Comparison of ENCODE assay signal across 30 cellular contexts in the genomic region with DNA sequence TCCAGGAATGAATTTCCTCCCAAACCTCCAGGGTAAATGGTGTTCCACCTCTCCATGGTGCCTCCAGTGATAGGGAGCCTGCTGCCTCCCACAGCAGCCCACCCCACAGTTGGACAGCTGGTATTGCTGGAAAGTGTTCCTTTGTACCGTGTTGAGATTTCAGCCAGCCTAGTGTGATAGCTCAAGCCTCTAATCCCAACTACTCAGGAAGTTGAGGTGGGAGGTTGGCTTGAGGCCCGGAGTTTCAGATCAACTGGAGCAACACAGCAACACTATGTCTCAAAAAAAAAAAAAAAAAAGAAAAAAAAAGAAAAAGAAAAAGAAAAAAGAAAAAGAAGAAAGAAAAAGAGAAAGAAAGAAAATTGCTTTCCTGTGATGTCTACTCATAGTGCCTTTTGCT.
"Had no signal": no experiment of that assay in that cellular context is flagged by ENCODE, and none has a peak within 500 bp of the region (broad histone marks: within the 10 kb centered on the region; RNA-seq: fewer than 3 reads in every experiment).

No MANE protein-coding gene starts in this region.

- H3K4me3 ChIP-seq: psoas muscle, right lobe of liver, sigmoid colon, suprapubic skin, testis, tibial artery, transverse colon, upper lobe of right lung, uterus had no signal

- H3K9me3 ChIP-seq: neutrophil, psoas muscle, right lobe of liver, sigmoid colon, suprapubic skin, testis, tibial artery, transverse colon, upper lobe of right lung, uterus had no signal

- H3K4me1 Mint-ChIP-seq: stimulated activated memory B cell treated with anti-CD40 and anti-IgM and Interleukin-4, amounts not matched to agents 10 μg/mL and 1 μg/mL and 100 μg/mL, for 72 hours; stimulated activated naive CD8-positive, alpha-beta T cell treated with anti-CD3 and anti-CD28 coated beads, Interleukin-15, amount 100 ng/mL, for 72 hours had no signal

- H3K27ac ChIP-seq: neutrophil, parathyroid adenoma, psoas muscle, right lobe of liver, sigmoid colon, suprapubic skin, testis, tibial artery, transverse colon, upper lobe of right lung, uterus had no signal

- H3K27me3 ChIP-seq: right lobe of liver, sigmoid colon, testis, tibial artery, uterus had no signal

- H3K9me3 Mint-ChIP-seq: natural killer cell treated with Interleukin-12 subunit alpha and Interleukin-12 subunit beta and Interleukin-15 and Interleukin-18, amount 100 ng/mL, for 72 hours; neural crest cell; stimulated activated memory B cell treated with anti-CD40 and anti-IgM and Interleukin-4, amounts not matched to agents 10 μg/mL and 1 μg/mL and 100 μg/mL, for 72 hours; stimulated activated naive CD8-positive, alpha-beta T cell treated with anti-CD3 and anti-CD28 coated beads, Interleukin-15, amount 100 ng/mL, for 72 hours; type B pancreatic cell had no signal

- H3K36me3 Mint-ChIP-seq: naive thymus-derived CD8-positive, alpha-beta T cell; natural killer cell treated with Interleukin-12 subunit alpha and Interleukin-12 subunit beta and Interleukin-15 and Interleukin-18, amount 100 ng/mL, for 72 hours; stimulated activated memory B cell treated with anti-CD40 and anti-IgM and Interleukin-4, amounts not matched to agents 10 μg/mL and 1 μg/mL and 100 μg/mL, for 72 hours; type B pancreatic cell had no signal

- H3K27ac Mint-ChIP-seq: naive thymus-derived CD8-positive, alpha-beta T cell; natural killer cell treated with Interleukin-12 subunit alpha and Interleukin-12 subunit beta and Interleukin-15 and Interleukin-18, amount 100 ng/mL, for 72 hours; nephron progenitor cell; progenitor cell of endocrine pancreas; stimulated activated memory B cell treated with anti-CD40 and anti-IgM and Interleukin-4, amounts not matched to agents 10 μg/mL and 1 μg/mL and 100 μg/mL, for 72 hours; stimulated activated naive CD8-positive, alpha-beta T cell treated with anti-CD3 and anti-CD28 coated beads, Interleukin-15, amount 100 ng/mL, for 72 hours; type B pancreatic cell had no signal

- H3K4me3 Mint-ChIP-seq: naive thymus-derived CD8-positive, alpha-beta T cell; natural killer cell treated with Interleukin-12 subunit alpha and Interleukin-12 subunit beta and Interleukin-15 and Interleukin-18, amount 100 ng/mL, for 72 hours; nephron progenitor cell; neural crest cell; stimulated activated memory B cell treated with anti-CD40 and anti-IgM and Interleukin-4, amounts not matched to agents 10 μg/mL and 1 μg/mL and 100 μg/mL, for 72 hours; stimulated activated naive CD8-positive, alpha-beta T cell treated with anti-CD3 and anti-CD28 coated beads, Interleukin-15, amount 100 ng/mL, for 72 hours; type B pancreatic cell had no signal

- ATAC-seq: naive thymus-derived CD8-positive, alpha-beta T cell; natural killer cell treated with Interleukin-12 subunit alpha and Interleukin-12 subunit beta and Interleukin-15 and Interleukin-18, amount 100 ng/mL, for 72 hours; psoas muscle; right cardiac atrium; right lobe of liver; stimulated activated memory B cell treated with anti-CD40 and anti-IgM and Interleukin-4, amounts not matched to agents 10 μg/mL and 1 μg/mL and 100 μg/mL, for 72 hours; stimulated activated naive CD8-positive, alpha-beta T cell treated with anti-CD3 and anti-CD28 coated beads, Interleukin-15, amount 100 ng/mL, for 72 hours; stimulated activated naive CD8-positive, alpha-beta T cell treated with anti-CD3 and anti-CD28 coated beads, Interleukin-15, Interleukin-2, amounts not matched to agents 100 U/mL and 50 U/mL, for 24 hours; upper lobe of right lung had no signal

- H3K36me3 ChIP-seq: neutrophil, right lobe of liver, sigmoid colon, suprapubic skin, tibial artery, transverse colon, upper lobe of right lung, uterus had no signal

- DNase-seq: naive thymus-derived CD8-positive, alpha-beta T cell; nephron progenitor cell; nucleus accumbens; psoas muscle; right cardiac atrium; right lobe of liver; sigmoid colon; small intestine; stimulated activated CD4-positive, alpha-beta T cell treated with anti-CD3 and anti-CD28 coated beads, Interleukin-15, amount 100 ng/mL, for 24 hours; stimulated activated CD4-positive, alpha-beta T cell treated with anti-CD3 and anti-CD28 coated beads, Interleukin-2, amount 100 ng/mL, for 24 hours; stimulated activated CD4-positive, alpha-beta T cell treated with anti-CD3 and anti-CD28 coated beads, Interleukin-2, amount 100 ng/mL, for 48 hours; stimulated activated CD4-positive, alpha-beta T cell treated with anti-CD3 and anti-CD28 coated beads, Interleukin-4, amount 100 ng/mL, for 4 hours; stimulated activated CD8-positive, alpha-beta memory T cell treated with anti-CD3 and anti-CD28 coated beads, Interleukin-4, amount 100 ng/mL, for 48 hours; stimulated activated naive CD4-positive, alpha-beta T cell; stimulated activated naive CD8-positive, alpha-beta T cell treated with anti-CD3 and anti-CD28 coated beads, Interleukin-15, amount 100 ng/mL, for 72 hours; stimulated activated naive CD8-positive, alpha-beta T cell treated with anti-CD3 and anti-CD28 coated beads, Interleukin-15, Interleukin-2, amounts not matched to agents 100 U/mL and 50 U/mL, for 24 hours; substantia nigra; testis; tibial artery; transverse colon; upper lobe of right lung; uterus had no signal

- H3K4me1 ChIP-seq: parathyroid adenoma, psoas muscle, right lobe of liver, sigmoid colon, suprapubic skin, testis, tibial artery, transverse colon, upper lobe of right lung, uterus had no signal
